In the genomic region with DNA sequence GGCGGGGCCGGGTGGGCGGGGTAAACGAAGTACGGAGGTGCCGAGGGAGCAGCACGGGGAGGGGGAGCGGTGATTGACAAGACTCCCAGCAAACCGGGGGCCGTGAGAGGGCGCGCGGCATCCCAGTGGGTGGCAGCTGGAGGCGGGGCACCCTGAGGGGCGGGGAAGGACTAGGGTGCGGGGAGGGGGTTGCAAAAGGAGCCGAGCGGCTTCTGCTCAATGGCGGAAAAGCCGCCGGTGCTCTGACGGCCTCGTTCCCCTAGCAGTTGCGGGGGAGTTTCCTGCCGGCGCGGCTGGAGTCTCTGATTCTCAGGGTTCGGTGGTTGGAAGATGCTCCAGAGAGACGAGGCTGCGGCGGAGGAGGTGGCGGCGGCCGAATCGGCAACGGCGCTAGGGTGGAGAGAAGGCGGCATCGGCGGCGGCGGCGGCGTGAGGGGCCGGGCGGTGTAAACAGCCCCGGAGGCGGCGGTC, we compare ENCODE assay signal across 8 cellular contexts. TPM values are rescaled to one million over a fixed set of nuclear protein-coding genes. Genes with fewer than 3 reads are reported as not detected.
DNase-seq lines count a peak whose midpoint lies in the region; ATAC-seq and TF ChIP-seq lines count a peak whose summit lies in the region.

PPM1B (plus strand) TSS at position 192 of the 471 bp plus-strand sequence. CDS start 32,325 bp downstream, outside the sequence.

- intact Hi-C loops in A673 (cut with micrococcal nuclease; ENCODE audit: unreplicated experiment): loop anchor here (5.0 kb wide), 1 partner anchor 36 kb away; no protein-coding TSS in a partner anchor

- peak within 1 kb of the TSS; percentile 94 for H3K4me3 ChIP-seq in A673 (ENCODE audit: low read depth, low read length, poor library complexity, severe bottlenecking)
- H3K4me3 ChIP-seq in duodenal mucosa (ENCODE audit: low read depth in 1 of 2, low read length in 2 of 2): peak within 1 kb of the TSS; percentile 83 to 90
- peak within 1 kb of the TSS; percentile 93 for H3K4me3 ChIP-seq in mucosa of stomach (ENCODE audit: low read length)

- peak; percentile 71 for ATAC-seq in GM19397 (IDR thresholded peaks at IDR 0.05; ENCODE audit: unreplicated experiment)
- peak; percentile 73 for ATAC-seq in HG03571 (IDR thresholded peaks at IDR 0.05; ENCODE audit: unreplicated experiment)

- CTCF ChIA-PET in A673 (lab: Charles Lee): no interaction called here

- no TSS peak for BruUV-seq in A673 (replicated peaks; lab: Mats Ljungman, UMichigan)

- peak within 1 kb of the TSS; percentile 71 to 95 for H3K9ac ChIP-seq in duodenal mucosa (ENCODE audit: low read depth in 1 of 2, low read length in 2 of 2)
- H3K9ac ChIP-seq in mucosa of stomach (ENCODE audit: low read length): peak within 1 kb of the TSS; percentile 97

- H3K27me3 ChIP-seq in A673 (replicated peaks; ENCODE audit: insufficient read depth, low read depth, low read length, poor library complexity): no peaks in the 10 kb centered on the region
- no peaks in the 10 kb centered on the region for H3K27me3 ChIP-seq in duodenal mucosa (ENCODE audit: control insufficient read depth in 1 of 2, insufficient read depth in 2 of 2, low read length in 2 of 2)
- H3K27me3 ChIP-seq in mucosa of stomach (ENCODE audit: control insufficient read depth, insufficient read depth, low read length): no peaks in the 10 kb centered on the region

- TF ChIP-seq CTCF in A673 (conservative IDR thresholded peaks at IDR 0.05; ENCODE audit: low read depth, low read length): no peak

- DNase-seq in A673 (ENCODE audit: low spot score): no peak
- DNase-seq in activated CD4-positive, alpha-beta T cell treated with anti-CD3 and anti-CD28 coated beads, Interleukin-2, amount 50 U/mL, for 1 hour: peak; percentile 99
- DNase-seq in stimulated activated CD8-positive, alpha-beta memory T cell treated with anti-CD3 and anti-CD28 coated beads, Interleukin-7, amount 100 ng/mL, for 1 hour (ENCODE audit: low read depth in 2 of 2): peak; percentile 97 to 99
- DNase-seq in NCI-H1092 treated with DMSO at 0.1 percent for 48 hours (lab: John Stamatoyannopoulos, UW): no peak

- POLR2A ChIA-PET in A673 (lab: Charles Lee; ENCODE audit: low non-redundant PET): no interaction called here

- peak within 1 kb of the TSS; percentile 94 for H3K27ac ChIP-seq in A673 (ENCODE audit: low read depth, low read length, poor library complexity, severe bottlenecking)
- peak within 1 kb of the TSS; percentile 92 for H3K27ac ChIP-seq in duodenal mucosa (ENCODE audit: low read depth, low read length)

- H3K4me1 ChIP-seq in A673 (ENCODE audit: insufficient read depth, low read length, poor library complexity, severe bottlenecking) (peaks cover 13% of the 10 kb centered on the region), duodenal mucosa (ENCODE audit: control insufficient read depth in 1 of 2, insufficient read depth in 2 of 2, low read length in 2 of 2) (peaks cover 15 to 18% of the 10 kb centered on the region in 2 donors), mucosa of stomach (ENCODE audit: control insufficient read depth, insufficient read depth, low read length) (peaks cover 8% of the 10 kb centered on the region)

- H3K36me3 ChIP-seq in A673 (ENCODE audit: insufficient read depth, low read length, poor library complexity, severe bottlenecking) (no peaks in the 10 kb centered on the region), duodenal mucosa (ENCODE audit: control insufficient read depth in 1 of 2, insufficient read depth in 2 of 2, low read length in 2 of 2) (no peaks in the 10 kb centered on the region), mucosa of stomach (ENCODE audit: control insufficient read depth, insufficient read depth, low read length) (no peaks in the 10 kb centered on the region)

- H3K9me3 ChIP-seq in A673 (ENCODE audit: low read depth, low read length, poor library complexity, severe bottlenecking): no peaks in the 10 kb centered on the region
- no peaks in the 10 kb centered on the region for H3K9me3 ChIP-seq in duodenal mucosa (ENCODE audit: control insufficient read depth in 1 of 2, low read length in 2 of 2)
- no peaks in the 10 kb centered on the region for H3K9me3 ChIP-seq in mucosa of stomach (ENCODE audit: control insufficient read depth, low read length)

RNA-seq across cellular contexts. Expression of gene PPM1B, which starts in this region (rescaled TPM):
- 43.5 and 43.7 TPM in 2 replicates for total RNA-seq in A673 (2021)

Comparison
In these comparisons a context has a peak if more than half of its experiments do, and no peak if none do; other contexts are left out.
1. DNase-seq: peak in activated CD4-positive, alpha-beta T cell treated with anti-CD3 and anti-CD28 coated beads, Interleukin-2, amount 50 U/mL, for 1 hour (single experiment) and stimulated activated CD8-positive, alpha-beta memory T cell treated with anti-CD3 and anti-CD28 coated beads, Interleukin-7, amount 100 ng/mL, for 1 hour (2 of 2); none in A673 (single experiment) and NCI-H1092 treated with DMSO at 0.1 percent for 48 hours (single experiment).
2. Peak in every context shown above with its lines, with median percentiles within 50 percentile points of each other: H3K4me3 ChIP-seq.